ENCODE assay signal across 1 cellular context in the genomic region with DNA sequence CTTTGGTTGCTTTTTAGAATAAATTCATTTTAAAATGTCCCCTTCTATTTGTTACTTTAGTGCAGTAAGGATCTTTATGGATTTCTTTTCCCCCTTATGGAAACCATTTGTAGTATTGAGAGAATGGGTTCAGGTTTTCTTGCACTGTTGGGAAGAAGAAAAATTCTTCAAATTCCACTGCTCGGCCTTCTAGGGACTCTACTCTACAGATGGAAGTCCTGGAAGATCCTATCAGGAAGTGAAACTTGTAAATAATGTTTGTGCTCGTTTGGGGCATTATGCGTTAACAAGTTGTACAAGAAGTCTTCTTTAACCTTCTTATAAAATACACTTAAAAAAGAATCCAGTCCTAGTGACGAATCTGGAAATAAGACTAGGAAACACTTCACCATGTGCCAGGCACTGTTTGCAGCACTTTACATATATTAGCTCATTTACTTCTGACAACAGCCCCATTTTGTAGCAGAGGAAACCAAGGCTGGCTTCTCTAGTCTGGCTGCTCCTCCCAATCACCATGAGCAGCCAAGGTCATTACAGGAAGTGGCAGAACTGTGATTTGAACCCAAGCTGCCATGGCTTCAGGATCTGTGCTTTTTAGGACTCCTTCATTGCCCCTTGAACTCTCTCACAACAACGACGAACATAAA.
TF ChIP-seq lines count a peak whose summit lies in the region.

No MANE protein-coding gene starts in this region.

TF ChIP-seq in H1, 55 proteins besides CTCF, POLR2A, EP300 and RAD21:
- TF ChIP-seq HDAC6 (IDR thresholded peaks at IDR 0.05; ENCODE audit: low read depth, low read length), result no peak
- no peak for TF ChIP-seq FOSL1 (IDR thresholded peaks at IDR 0.05; ENCODE audit: insufficient read depth, low read depth, low read length)
- no peak for TF ChIP-seq TBP (IDR thresholded peaks at IDR 0.05; ENCODE audit: low read depth, low read length)
- 0 out of 2 replicates have a peak, but pooled peaks have one; percentile 45 for TF ChIP-seq TEAD4 (IDR thresholded peaks at IDR 0.05; ENCODE audit: low read depth, low read length)
TF ChIP-seq in H1: peak in this region for 1.
